ENCODE assay signal across 26 cellular contexts in the genomic region with DNA sequence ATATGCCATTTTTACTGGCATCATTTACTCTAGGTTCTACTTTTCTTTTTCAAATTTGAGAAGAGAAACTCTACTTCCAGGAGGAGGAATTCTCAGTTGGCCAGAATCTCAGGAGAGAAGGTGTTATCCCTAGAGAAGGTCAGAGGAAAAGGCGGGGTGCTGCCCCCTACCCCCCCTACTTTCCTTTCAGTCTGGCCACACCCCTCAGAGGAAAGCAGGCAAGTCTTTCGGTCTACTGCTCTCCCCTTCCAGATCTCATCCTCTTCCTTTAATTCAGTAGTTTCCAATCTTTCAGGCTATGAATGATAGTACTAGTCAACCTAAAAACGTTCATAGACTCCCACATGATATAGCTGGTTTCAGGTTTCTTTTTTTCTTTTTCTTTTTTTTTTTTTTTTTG.
"Had no signal": no experiment of that assay in that cellular context is flagged by ENCODE, and none has a peak within 500 bp of the region (broad histone marks: within the 10 kb centered on the region; RNA-seq: fewer than 3 reads in every experiment).

No MANE protein-coding gene starts in this region.

- H3K27ac ChIP-seq: coronary artery, esophagus squamous epithelium, heart right ventricle, thyroid gland, VCaP had no signal

- H3K4me1 Mint-ChIP-seq: activated CD4-positive, alpha-beta T cell treated with anti-CD3 and anti-CD28 coated beads, Interleukin-2, amount 10 ng/mL, durations not matched to agents 7 days and 5 days; activated CD8-positive, alpha-beta memory T cell treated with anti-CD3 and anti-CD28 coated beads, Interleukin-2, amount 10 ng/mL, durations not matched to agents 7 days and 5 days; activated naive CD4-positive, alpha-beta T cell treated with anti-CD3 and anti-CD28 coated beads, Interleukin-2, amount 10 ng/mL, durations not matched to agents 7 days and 5 days; immature natural killer cell; T-cell had no signal

- H3K36me3 Mint-ChIP-seq: activated CD8-positive, alpha-beta memory T cell treated with anti-CD3 and anti-CD28 coated beads, Interleukin-2, amount 10 ng/mL, durations not matched to agents 7 days and 5 days; activated naive CD4-positive, alpha-beta T cell treated with anti-CD3 and anti-CD28 coated beads, Interleukin-2, amount 10 ng/mL, durations not matched to agents 7 days and 5 days; immature natural killer cell; T-cell had no signal

- H3K9me3 ChIP-seq: esophagus squamous epithelium, heart right ventricle, thyroid gland had no signal

- ATAC-seq: activated CD8-positive, alpha-beta memory T cell treated with anti-CD3 and anti-CD28 coated beads, Interleukin-2, amount 10 ng/mL, durations not matched to agents 7 days and 5 days; activated CD8-positive, alpha-beta T cell treated with anti-CD3 and anti-CD28 coated beads for 36 hours; left ventricle myocardium superior; T-cell had no signal

- H3K9me3 Mint-ChIP-seq: activated CD8-positive, alpha-beta T cell treated with anti-CD3 and anti-CD28 coated beads for 36 hours; activated naive CD4-positive, alpha-beta T cell treated with anti-CD3 and anti-CD28 coated beads, Interleukin-2, amount 10 ng/mL, durations not matched to agents 7 days and 5 days; endodermal cell; immature natural killer cell; stimulated activated naive CD8-positive, alpha-beta T cell treated with anti-CD3 and anti-CD28 coated beads, Interleukin-15, Interleukin-2, amounts not matched to agents 100 ng/mL and 50 ng/mL, for 24 hours; T-cell; T-helper 2 cell treated with Interferon-gamma antibody and Interleukin-4, amounts not matched to agents 5 μg/mL and 100 μg/mL, for 36 hours had no signal

- DNase-seq: activated CD4-positive, alpha-beta T cell treated with anti-CD3 and anti-CD28 coated beads, Interleukin-2, amount 10 ng/mL, durations not matched to agents 7 days and 5 days; activated CD4-positive, CD25-positive, alpha-beta regulatory T cell treated with anti-CD3 and anti-CD28 coated beads, Interleukin-2, amount 50 U/mL, for 72 hours; activated CD8-positive, alpha-beta memory T cell treated with anti-CD3 and anti-CD28 coated beads, Interleukin-2, amount 10 ng/mL, durations not matched to agents 7 days and 5 days; activated CD8-positive, alpha-beta T cell treated with anti-CD3 and anti-CD28 coated beads for 36 hours; activated effector memory CD4-positive, alpha-beta T cell treated with anti-CD3 and anti-CD28 coated beads, Interleukin-2, amount 50 U/mL, for 16 hours; activated naive CD4-positive, alpha-beta T cell treated with anti-CD3 and anti-CD28 coated beads, Interleukin-2, amount 10 ng/mL, durations not matched to agents 7 days and 5 days; activated T-cell treated with anti-CD3 and anti-CD28 coated beads for 4 hours; amygdala; endodermal cell; esophagus squamous epithelium; heart right ventricle; immature natural killer cell; kidney glomerular epithelial cell; left ventricle myocardium superior; mammary epithelial cell; midbrain; nephron progenitor cell; stimulated activated CD4-positive, alpha-beta T cell treated with anti-CD3 and anti-CD28 coated beads, Interleukin-12 subunit alpha, Interleukin-12 subunit beta, amount 100 ng/mL, for 4 hours; stimulated activated CD4-positive, alpha-beta T cell treated with anti-CD3 and anti-CD28 coated beads, Interleukin-4, amount 100 ng/mL, for 4 hours; substantia nigra; T-cell; thyroid gland had no signal

- H3K36me3 ChIP-seq: esophagus squamous epithelium, heart right ventricle, thyroid gland had no signal

- H3K27me3 Mint-ChIP-seq: activated CD4-positive, alpha-beta T cell treated with anti-CD3 and anti-CD28 coated beads, Interleukin-2, amount 10 ng/mL, durations not matched to agents 7 days and 5 days; activated CD8-positive, alpha-beta memory T cell treated with anti-CD3 and anti-CD28 coated beads, Interleukin-2, amount 10 ng/mL, durations not matched to agents 7 days and 5 days; activated CD8-positive, alpha-beta T cell treated with anti-CD3 and anti-CD28 coated beads for 36 hours; activated naive CD4-positive, alpha-beta T cell treated with anti-CD3 and anti-CD28 coated beads, Interleukin-2, amount 10 ng/mL, durations not matched to agents 7 days and 5 days; stimulated activated naive CD8-positive, alpha-beta T cell treated with anti-CD3 and anti-CD28 coated beads, Interleukin-15, Interleukin-2, amounts not matched to agents 100 ng/mL and 50 ng/mL, for 24 hours; T-cell had no signal

- H3K4me3 ChIP-seq: coronary artery, esophagus squamous epithelium, heart right ventricle, thyroid gland had no signal

- H3K27ac Mint-ChIP-seq: activated CD4-positive, alpha-beta T cell treated with anti-CD3 and anti-CD28 coated beads, Interleukin-2, amount 10 ng/mL, durations not matched to agents 7 days and 5 days; activated CD8-positive, alpha-beta memory T cell treated with anti-CD3 and anti-CD28 coated beads, Interleukin-2, amount 10 ng/mL, durations not matched to agents 7 days and 5 days; activated CD8-positive, alpha-beta T cell treated with anti-CD3 and anti-CD28 coated beads for 36 hours; endodermal cell; immature natural killer cell; nephron progenitor cell; stimulated activated naive CD8-positive, alpha-beta T cell treated with anti-CD3 and anti-CD28 coated beads, Interleukin-15, Interleukin-2, amounts not matched to agents 100 ng/mL and 50 ng/mL, for 24 hours; T-cell; T-helper 2 cell treated with Interferon-gamma antibody and Interleukin-4, amounts not matched to agents 5 μg/mL and 100 μg/mL, for 36 hours had no signal

- H3K27me3 ChIP-seq: esophagus squamous epithelium, heart right ventricle, thyroid gland had no signal

- H3K4me3 Mint-ChIP-seq: activated CD4-positive, alpha-beta T cell treated with anti-CD3 and anti-CD28 coated beads, Interleukin-2, amount 10 ng/mL, durations not matched to agents 7 days and 5 days; activated CD8-positive, alpha-beta memory T cell treated with anti-CD3 and anti-CD28 coated beads, Interleukin-2, amount 10 ng/mL, durations not matched to agents 7 days and 5 days; activated CD8-positive, alpha-beta T cell treated with anti-CD3 and anti-CD28 coated beads for 36 hours; activated naive CD4-positive, alpha-beta T cell treated with anti-CD3 and anti-CD28 coated beads, Interleukin-2, amount 10 ng/mL, durations not matched to agents 7 days and 5 days; endodermal cell; immature natural killer cell; nephron progenitor cell; stimulated activated naive CD8-positive, alpha-beta T cell treated with anti-CD3 and anti-CD28 coated beads, Interleukin-15, Interleukin-2, amounts not matched to agents 100 ng/mL and 50 ng/mL, for 24 hours; T-cell; T-helper 2 cell treated with Interferon-gamma antibody and Interleukin-4, amounts not matched to agents 5 μg/mL and 100 μg/mL, for 36 hours had no signal
